Comparison of ENCODE assay signal across 17 cellular contexts in genomic region chr1:244817415-244817894, GRCh38. TPM values are rescaled to one million over a fixed set of nuclear protein-coding genes. Genes with fewer than 3 reads are reported as not detected.
DNase-seq lines count a peak whose midpoint lies in the region; ATAC-seq and TF ChIP-seq lines count a peak whose summit lies in the region.
"Had no signal": no experiment of that assay in that cellular context is flagged by ENCODE, and none has a peak within 500 bp of the region (broad histone marks: within the 10 kb centered on the region; RNA-seq: fewer than 3 reads in every experiment).

No MANE protein-coding gene starts in this region.

- H3K9me3 ChIP-seq in Caco-2 (no peaks in the 10 kb centered on the region), adrenal gland (replicated peaks in 1 of 3) (no peaks in the 10 kb centered on the region), iPS-15b (ENCODE audit: control insufficient read depth, insufficient read depth, low read length) (no peaks in the 10 kb centered on the region), mucosa of descending colon (no peaks in the 10 kb centered on the region)
- no peaks in the 10 kb centered on the region for H3K9me3 ChIP-seq in CD4-positive, alpha-beta T cell (ENCODE audit: control insufficient read depth, low read length)

- H3K36me3 ChIP-seq in Caco-2 (ENCODE audit: control insufficient read depth, insufficient read depth, low read length) (no peaks in the 10 kb centered on the region), adrenal gland (replicated peaks in 1 of 2) (no peaks in the 10 kb centered on the region), iPS-15b (ENCODE audit: control insufficient read depth, insufficient read depth, low read length) (no peaks in the 10 kb centered on the region), mucosa of descending colon (ENCODE audit: low read depth) (no peaks in the 10 kb centered on the region)

- no peak overlapping the region for H3K4me3 Mint-ChIP-seq in Caco-2 (ENCODE audit: unreplicated experiment)
- no peak overlapping the region for H3K4me3 Mint-ChIP-seq in CD4-positive, alpha-beta T cell
- H3K4me3 Mint-ChIP-seq: CD8-positive, alpha-beta T cell had no signal

- 64 to 75% (median 69%) methylated on average over 12 of the region's 12 CpGs for WGBS in adrenal gland, 4 donors
- WGBS in lower leg skin, 2 donors, result 89 to 90% methylated on average over 12 of the region's 12 CpGs

- no peak overlapping the region for H3K4me3 ChIP-seq in Caco-2 (ENCODE audit: low read depth, low read length)
- H3K4me3 ChIP-seq in adrenal gland, result no peak overlapping the region
- H3K4me3 ChIP-seq in iPS-15b (ENCODE audit: low read depth, low read length), result peak overlapping the region; percentile 56
- no peak overlapping the region for H3K4me3 ChIP-seq in mucosa of descending colon
- H3K4me3 ChIP-seq in lower leg skin (ENCODE audit: low read depth, poor library complexity, severe bottlenecking), result no peak overlapping the region
- H3K4me3 ChIP-seq: K562 had no signal

- no peaks in the 10 kb centered on the region for H3K9me3 Mint-ChIP-seq in Caco-2 (ENCODE audit: unreplicated experiment)
- H3K9me3 Mint-ChIP-seq in CD4-positive, alpha-beta T cell, result no peaks in the 10 kb centered on the region
- H3K9me3 Mint-ChIP-seq: CD8-positive, alpha-beta T cell had no signal

- intact Hi-C loops in Caco-2 (cut with micrococcal nuclease; ENCODE audit: unreplicated experiment), result loop anchor here (1.0 kb wide), 1 partner anchor 47 kb away; the partner anchor contains the start of gene HNRNPU
- intact Hi-C loops in adrenal gland (cut with DNase I), result no loop called here
- intact Hi-C loops in mucosa of descending colon (cut with DNase I, micrococcal nuclease), result no loop called here
- intact Hi-C loops in CD4-positive, alpha-beta T cell (cut with DNase I, micrococcal nuclease), result no loop called here
- intact Hi-C loops in lower leg skin (cut with DNase I; ENCODE audit: low total_unique reads), result no loop called here

- no peak overlapping the region for H3K9ac ChIP-seq in iPS-15b (ENCODE audit: low read depth, low read length)

- no peaks in the 10 kb centered on the region for H3K27me3 ChIP-seq in Caco-2 (replicated peaks; ENCODE audit: control insufficient read depth, insufficient read depth, low read length)
- H3K27me3 ChIP-seq in adrenal gland, result no peaks in the 10 kb centered on the region
- no peaks in the 10 kb centered on the region for H3K27me3 ChIP-seq in iPS-15b (ENCODE audit: control insufficient read depth, insufficient read depth, low read length)
- H3K27me3 ChIP-seq in CD4-positive, alpha-beta T cell (ENCODE audit: control insufficient read depth, insufficient read depth, low read length), result no peaks in the 10 kb centered on the region

- CTCF ChIA-PET in Caco-2 (lab: Charles Lee), result interaction anchor here (0.8 to 1.9 kb wide), 2 partner anchors 13 to 16 kb away, joined by 3 to 6 read pairs; no protein-coding TSS in a partner anchor
- CTCF ChIA-PET in CD4-positive, alpha-beta T cell (lab: Charles Lee), result no interaction called here

- TF ChIP-seq CTCF in Caco-2 (IDR thresholded peaks at IDR 0.05; ENCODE audit: insufficient read depth in 1 of 2, low read depth in 1 of 2, low read length in 1 of 2, severe bottlenecking in 1 of 2, unreplicated experiment in 1 of 2), result no peak
- no peak for TF ChIP-seq CTCF in adrenal gland (IDR thresholded peaks at IDR 0.05)
- no peak for TF ChIP-seq CTCF in mucosa of descending colon (IDR thresholded peaks at IDR 0.05)
- no peak for TF ChIP-seq CTCF in CD4-positive, alpha-beta T cell (IDR thresholded peaks at IDR 0.05)
- no peak for TF ChIP-seq CTCF in lower leg skin (IDR thresholded peaks at IDR 0.05)

- TF ChIP-seq POLR2A in adrenal gland (IDR thresholded peaks at IDR 0.05) (no peak), lower leg skin (IDR thresholded peaks at IDR 0.05) (no peak), erythroblast (IDR thresholded peaks at IDR 0.05; ENCODE audit: low read length) (no peak)

- ATAC-seq in mucosa of descending colon (peak; percentile 41), GM21619 (IDR thresholded peaks at IDR 0.05; ENCODE audit: unreplicated experiment) (no peak)
- ATAC-seq in CD4-positive, alpha-beta T cell (ENCODE audit: poor library complexity), result no peak
- ATAC-seq: CD8-positive, alpha-beta T cell; HCT116 had no signal

- no peaks in the 10 kb centered on the region for H3K36me3 Mint-ChIP-seq in Caco-2 (ENCODE audit: insufficient read depth, unreplicated experiment)
- no peaks in the 10 kb centered on the region for H3K36me3 Mint-ChIP-seq in CD4-positive, alpha-beta T cell (ENCODE audit: low read depth)
- H3K36me3 Mint-ChIP-seq: CD8-positive, alpha-beta T cell had no signal

- H3K27me3 Mint-ChIP-seq in Caco-2 (ENCODE audit: insufficient read depth, unreplicated experiment), result no peaks in the 10 kb centered on the region
- peaks cover 23% of the 10 kb centered on the region for H3K27me3 Mint-ChIP-seq in CD4-positive, alpha-beta T cell

- BruUV-seq in Caco-2 (replicated peaks; lab: Mats Ljungman, UMichigan), result no TSS peak

- POLR2A ChIA-PET in Caco-2 (lab: Charles Lee), result interaction anchor here (1.2 kb wide), 1 partner anchor 18 kb away, joined by 6 read pairs; the partner anchor contains the start of gene COX20
- POLR2A ChIA-PET in CD4-positive, alpha-beta T cell (lab: Charles Lee), result no interaction called here

- peak overlapping the region; percentile 75 for H3K27ac Mint-ChIP-seq in Caco-2 (ENCODE audit: unreplicated experiment)
- no peak overlapping the region for H3K27ac Mint-ChIP-seq in CD4-positive, alpha-beta T cell
- H3K27ac Mint-ChIP-seq: CD8-positive, alpha-beta T cell had no signal

- H3K4me1 ChIP-seq in Caco-2 (peaks cover 50% of the 10 kb centered on the region), adrenal gland (replicated peaks in 1 of 2) (peaks cover 0 to 5% of the 10 kb centered on the region in 2 donors), iPS-15b (ENCODE audit: control insufficient read depth, insufficient read depth, low read length) (peaks cover 11% of the 10 kb centered on the region), mucosa of descending colon (ENCODE audit: low read depth) (no peaks in the 10 kb centered on the region)

- peak overlapping the region in 2 of 5 donors; percentile 1 to 17 for H3K27ac ChIP-seq in adrenal gland
- no peak overlapping the region for H3K27ac ChIP-seq in CD4-positive, alpha-beta T cell (ENCODE audit: low read depth, low read length)

- peaks cover 15% of the 10 kb centered on the region for H3K4me1 Mint-ChIP-seq in Caco-2 (ENCODE audit: low read depth, unreplicated experiment)
- H3K4me1 Mint-ChIP-seq in CD4-positive, alpha-beta T cell (ENCODE audit: low read depth), result peaks cover 5% of the 10 kb centered on the region

- DNase-seq in Caco-2 (peak; percentile 55 to 77), adrenal gland (peak; percentile 50 to 74 (median 57)), mucosa of descending colon (no peak), lower leg skin (ENCODE audit: low spot score in 2 of 2) (no peak), erythroblast (lab: John Stamatoyannopoulos, UW) (no peak)
- no peak for DNase-seq in CD4-positive, alpha-beta T cell
- DNase-seq: CD8-positive, alpha-beta T cell; NCI-H187; NCI-H2227 treated with DMSO at 0.1 percent for 48 hours; NCI-H510A treated with DMSO at 0.1 percent for 48 hours; NCI-H774; OCI-M1; Right ventricle myocardium superior had no signal

RNA-seq across cellular contexts. Expression of gene COX20, which starts 18.0 kb away (rescaled TPM):
- total RNA-seq in Caco-2 (2022), result 68.0 and 79.3 TPM in 2 replicates
- total RNA-seq in adrenal gland, result 10 to 100 TPM; 32.2 to 78.1 (median 42.5) TPM
- polyA plus RNA-seq in adrenal gland, result 100 to 1,000 TPM; 120 to 265 (median 123) TPM
- total RNA-seq in mucosa of descending colon, result 10 to 100 TPM; 18.9 to 37.7 (median 32.3) TPM
- total RNA-seq in CD4-positive, alpha-beta T cell, result 10 to 100 TPM; 14.5 to 16.8 TPM
- 10 to 100 TPM; 12.3 to 23.4 (median 20.2) TPM for total RNA-seq in lower leg skin

RNA-seq across cellular contexts. Expression of gene HNRNPU, which starts 46.9 kb away (rescaled TPM):
- 478 and 482 TPM in 2 replicates for total RNA-seq in Caco-2 (2022)
- 100 to 1,000 TPM; 192 to 326 (median 278) TPM for total RNA-seq in adrenal gland
- 100 to 1,000 TPM; 141 to 397 (median 145) TPM for polyA plus RNA-seq in adrenal gland
- 100 to 1,000 TPM; 197 to 281 (median 260) TPM for total RNA-seq in mucosa of descending colon
- total RNA-seq in CD4-positive, alpha-beta T cell, result 100 to 1,000 TPM; 415 TPM
- total RNA-seq in lower leg skin, result 100 to 1,000 TPM; 183 to 262 (median 209) TPM

Comparison
In these comparisons a context has a peak if more than half of its experiments do, and no peak if none do; other contexts are left out.
1. DNase-seq: peak in Caco-2 (2 of 2) and adrenal gland (7 of 7); none in mucosa of descending colon (0 of 3), CD4-positive, alpha-beta T cell (0 of 10), lower leg skin (0 of 2) and erythroblast (0 of 2).